In the genomic region with DNA sequence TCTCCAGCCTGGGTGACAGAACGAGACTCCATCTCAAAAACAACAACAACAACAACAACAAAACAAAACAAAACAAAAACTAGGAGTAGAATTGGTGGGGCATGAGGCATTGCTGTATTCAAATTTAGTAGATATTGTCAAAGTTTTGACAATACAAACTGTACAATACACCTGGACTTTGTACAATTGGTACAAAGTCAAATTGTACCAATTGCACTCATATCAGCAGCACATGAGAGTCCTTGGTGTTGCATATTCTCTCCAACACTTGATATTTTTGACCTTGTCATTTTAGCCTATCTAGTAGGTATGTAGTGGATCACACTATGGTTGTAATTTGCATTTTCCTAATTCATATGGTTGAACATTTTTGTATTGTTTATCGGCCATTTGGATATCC, we compare ENCODE assay signal across 2 cellular contexts.
TF ChIP-seq lines count a peak whose summit lies in the region.

No MANE protein-coding gene starts in this region.

TF ChIP-seq in HepG2, 621 proteins besides CTCF, POLR2A, EP300 and RAD21 (continued from another document):
- TF ChIP-seq, protein P1, sequence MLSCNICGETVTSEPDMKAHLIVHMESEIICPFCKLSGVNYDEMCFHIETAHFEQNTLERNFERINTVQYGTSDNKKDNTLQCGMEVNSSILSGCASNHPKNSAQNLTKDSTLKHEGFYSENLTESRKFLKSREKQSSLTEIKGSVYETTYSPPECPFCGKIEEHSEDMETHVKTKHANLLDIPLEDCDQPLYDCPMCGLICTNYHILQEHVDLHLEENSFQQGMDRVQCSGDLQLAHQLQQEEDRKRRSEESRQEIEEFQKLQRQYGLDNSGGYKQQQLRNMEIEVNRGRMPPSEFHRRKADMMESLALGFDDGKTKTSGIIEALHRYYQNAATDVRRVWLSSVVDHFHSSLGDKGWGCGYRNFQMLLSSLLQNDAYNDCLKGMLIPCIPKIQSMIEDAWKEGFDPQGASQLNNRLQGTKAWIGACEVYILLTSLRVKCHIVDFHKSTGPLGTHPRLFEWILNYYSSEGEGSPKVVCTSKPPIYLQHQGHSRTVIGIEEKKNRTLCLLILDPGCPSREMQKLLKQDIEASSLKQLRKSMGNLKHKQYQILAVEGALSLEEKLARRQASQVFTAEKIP (CRISPR knock-in tag; IDR thresholded peaks at IDR 0.05; ENCODE audit: borderline replicate concordance), result no peak
- no peak for TF ChIP-seq KMT2A (CRISPR knock-in tag; IDR thresholded peaks at IDR 0.05)
- no peak for TF ChIP-seq KDM5B (CRISPR knock-in tag; IDR thresholded peaks at IDR 0.05; ENCODE audit: borderline replicate concordance)
- peak; percentile 77 for TF ChIP-seq ZNF7 (CRISPR knock-in tag; IDR thresholded peaks at IDR 0.05)
- no peak for TF ChIP-seq ZC3H4 (CRISPR knock-in tag; IDR thresholded peaks at IDR 0.05; ENCODE audit: borderline replicate concordance)
- TF ChIP-seq, protein P2, sequence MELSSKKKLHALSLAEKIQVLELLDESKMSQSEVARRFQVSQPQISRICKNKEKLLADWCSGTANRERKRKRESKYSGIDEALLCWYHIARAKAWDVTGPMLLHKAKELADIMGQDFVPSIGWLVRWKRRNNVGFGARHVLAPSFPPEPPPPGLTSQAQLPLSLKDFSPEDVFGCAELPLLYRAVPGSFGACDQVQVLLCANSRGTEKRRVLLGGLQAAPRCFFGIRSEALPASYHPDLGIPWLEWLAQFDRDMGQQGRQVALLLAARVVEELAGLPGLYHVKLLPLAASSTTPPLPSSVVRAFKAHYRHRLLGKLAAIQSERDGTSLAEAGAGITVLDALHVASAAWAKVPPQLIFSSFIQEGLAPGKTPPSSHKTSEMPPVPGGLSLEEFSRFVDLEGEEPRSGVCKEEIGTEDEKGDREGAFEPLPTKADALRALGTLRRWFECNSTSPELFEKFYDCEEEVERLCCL (CRISPR knock-in tag; IDR thresholded peaks at IDR 0.05; ENCODE audit: borderline replicate concordance), result no peak
- no peak for TF ChIP-seq GTF2F1 (IDR thresholded peaks at IDR 0.05; ENCODE audit: low read length)
- no peak for TF ChIP-seq SNRNP70 (IDR thresholded peaks at IDR 0.05; ENCODE audit: low read depth, low read length)

TF ChIP-seq in liver, 16 proteins besides CTCF, POLR2A, EP300 and RAD21 (continued from another document):
- no peak for TF ChIP-seq YY1 (IDR thresholded peaks at IDR 0.05)
